Comparison of ENCODE assay signal across 1 cellular context in the genomic region with DNA sequence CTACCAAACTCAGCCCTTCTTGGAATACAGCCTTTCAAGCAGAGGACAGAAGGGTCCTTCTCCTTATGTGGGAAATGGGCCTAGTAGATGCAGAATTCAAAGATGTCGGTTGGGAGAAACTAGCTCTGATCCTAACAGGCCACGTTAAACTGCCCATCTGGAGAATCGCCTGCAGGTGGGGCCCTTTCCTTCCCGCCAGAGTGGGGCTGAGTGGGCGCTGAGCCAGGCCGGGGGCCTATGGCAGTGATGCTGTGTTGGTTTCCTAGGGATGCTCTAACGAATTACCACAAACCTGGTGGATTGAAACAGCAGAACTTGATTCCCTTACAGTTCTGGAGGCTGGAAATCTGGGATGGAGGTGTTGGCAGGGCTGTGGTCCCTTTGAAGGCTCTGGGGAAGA.
A peak's percentile ranks its signal among the peaks of the same experiment; 100 is the strongest.
TF ChIP-seq lines count a peak whose summit lies in the region.

No MANE protein-coding gene starts in this region.

TF ChIP-seq in GM12878, 131 proteins besides CTCF, POLR2A, EP300 and RAD21:
- TF ChIP-seq ZSCAN29 (IDR thresholded peaks at IDR 0.05), result no peak
- TF ChIP-seq ZBED1 (IDR thresholded peaks at IDR 0.05; ENCODE audit: borderline replicate concordance), result no peak
- TF ChIP-seq, protein P1, sequence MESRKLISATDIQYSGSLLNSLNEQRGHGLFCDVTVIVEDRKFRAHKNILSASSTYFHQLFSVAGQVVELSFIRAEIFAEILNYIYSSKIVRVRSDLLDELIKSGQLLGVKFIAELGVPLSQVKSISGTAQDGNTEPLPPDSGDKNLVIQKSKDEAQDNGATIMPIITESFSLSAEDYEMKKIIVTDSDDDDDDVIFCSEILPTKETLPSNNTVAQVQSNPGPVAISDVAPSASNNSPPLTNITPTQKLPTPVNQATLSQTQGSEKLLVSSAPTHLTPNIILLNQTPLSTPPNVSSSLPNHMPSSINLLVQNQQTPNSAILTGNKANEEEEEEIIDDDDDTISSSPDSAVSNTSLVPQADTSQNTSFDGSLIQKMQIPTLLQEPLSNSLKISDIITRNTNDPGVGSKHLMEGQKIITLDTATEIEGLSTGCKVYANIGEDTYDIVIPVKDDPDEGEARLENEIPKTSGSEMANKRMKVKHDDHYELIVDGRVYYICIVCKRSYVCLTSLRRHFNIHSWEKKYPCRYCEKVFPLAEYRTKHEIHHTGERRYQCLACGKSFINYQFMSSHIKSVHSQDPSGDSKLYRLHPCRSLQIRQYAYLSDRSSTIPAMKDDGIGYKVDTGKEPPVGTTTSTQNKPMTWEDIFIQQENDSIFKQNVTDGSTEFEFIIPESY (IDR thresholded peaks at IDR 0.05), result 0 out of 2 replicates have a peak, but pooled peaks have one; percentile 68
- TF ChIP-seq NBN (IDR thresholded peaks at IDR 0.05), result no peak
- no peak for TF ChIP-seq IKZF2 (IDR thresholded peaks at IDR 0.05)
- TF ChIP-seq SMC3 (IDR thresholded peaks at IDR 0.05; ENCODE audit: borderline replicate concordance, low read length), result peak; percentile 15; the same call in 1 of the 2 replicates
- TF ChIP-seq ZNF622 (IDR thresholded peaks at IDR 0.05), result no peak
- no peak for TF ChIP-seq POLR2AphosphoS2 (IDR thresholded peaks at IDR 0.05; ENCODE audit: low read depth, low read length)
